Comparison of ENCODE assay signal across 2 cellular contexts in the genomic region with DNA sequence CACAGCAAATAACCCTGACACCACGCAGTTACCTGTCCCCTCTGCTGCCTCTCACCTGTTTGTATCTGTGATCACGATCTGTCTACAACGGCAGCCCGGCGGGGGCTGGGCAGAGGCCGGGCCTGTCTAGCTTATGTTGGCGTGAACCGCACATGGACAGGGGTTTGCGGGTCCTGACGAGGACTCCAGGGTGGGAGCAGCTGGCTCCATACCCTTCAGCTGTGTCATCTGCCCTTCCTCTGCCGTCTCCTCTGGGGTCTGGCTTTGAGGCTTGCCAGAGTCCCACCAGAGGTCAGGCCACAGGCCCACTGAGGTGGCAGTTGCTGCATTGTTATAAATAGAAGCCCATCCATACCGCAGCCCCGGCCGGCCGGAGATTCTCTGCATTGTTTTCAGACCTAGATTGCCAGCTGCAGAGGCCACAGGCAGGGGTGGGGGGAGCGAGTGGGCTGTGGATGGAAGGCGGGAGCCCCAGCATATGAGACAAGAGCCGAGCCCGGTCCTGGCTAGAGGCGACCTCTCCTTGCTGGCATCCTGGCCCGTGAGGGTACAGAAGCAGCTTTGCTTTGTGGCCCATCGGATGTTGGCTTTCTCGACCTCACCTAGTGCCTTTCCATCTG.
TF ChIP-seq lines count a peak whose summit lies in the region.

No MANE protein-coding gene starts in this region.

TF ChIP-seq in A549, 52 proteins besides CTCF, POLR2A, EP300 and RAD21:
- no peak for TF ChIP-seq ZFP36 (IDR thresholded peaks at IDR 0.05; ENCODE audit: borderline replicate concordance, partially characterized antibody)
- no peak for TF ChIP-seq ZC3H11A (IDR thresholded peaks at IDR 0.05)
- TF ChIP-seq RNF2 (IDR thresholded peaks at IDR 0.05; ENCODE audit: borderline replicate concordance, low read depth): no peak

TF ChIP-seq in H1, 55 proteins besides CTCF, POLR2A, EP300 and RAD21:
- no peak for TF ChIP-seq GTF2F1 (IDR thresholded peaks at IDR 0.05; ENCODE audit: borderline replicate concordance, low read depth, low read length)
- TF ChIP-seq TBP (IDR thresholded peaks at IDR 0.05; ENCODE audit: low read depth, low read length): no peak
- TF ChIP-seq RNF2 (IDR thresholded peaks at IDR 0.05; ENCODE audit: borderline replicate concordance, low read depth, low read length, missing control alignments, poor library complexity, severe bottlenecking): no peak
- TF ChIP-seq CHD2 (IDR thresholded peaks at IDR 0.05; ENCODE audit: low read length): no peak
- TF ChIP-seq TAF1 (IDR thresholded peaks at IDR 0.05; ENCODE audit: low read depth, low read length): no peak
- no peak for TF ChIP-seq RXRA (IDR thresholded peaks at IDR 0.05; ENCODE audit: insufficient read depth, low read depth, low read length)
- TF ChIP-seq BACH1 (IDR thresholded peaks at IDR 0.05; ENCODE audit: low read length): no peak
- TF ChIP-seq RFX5 (IDR thresholded peaks at IDR 0.05; ENCODE audit: borderline replicate concordance, low read depth, low read length): no peak
- no peak for TF ChIP-seq JUN (IDR thresholded peaks at IDR 0.05; ENCODE audit: low read depth, low read length)
- TF ChIP-seq CBX8 (IDR thresholded peaks at IDR 0.05; ENCODE audit: borderline replicate concordance, low read depth, low read length): no peak
- TF ChIP-seq, protein P1, sequence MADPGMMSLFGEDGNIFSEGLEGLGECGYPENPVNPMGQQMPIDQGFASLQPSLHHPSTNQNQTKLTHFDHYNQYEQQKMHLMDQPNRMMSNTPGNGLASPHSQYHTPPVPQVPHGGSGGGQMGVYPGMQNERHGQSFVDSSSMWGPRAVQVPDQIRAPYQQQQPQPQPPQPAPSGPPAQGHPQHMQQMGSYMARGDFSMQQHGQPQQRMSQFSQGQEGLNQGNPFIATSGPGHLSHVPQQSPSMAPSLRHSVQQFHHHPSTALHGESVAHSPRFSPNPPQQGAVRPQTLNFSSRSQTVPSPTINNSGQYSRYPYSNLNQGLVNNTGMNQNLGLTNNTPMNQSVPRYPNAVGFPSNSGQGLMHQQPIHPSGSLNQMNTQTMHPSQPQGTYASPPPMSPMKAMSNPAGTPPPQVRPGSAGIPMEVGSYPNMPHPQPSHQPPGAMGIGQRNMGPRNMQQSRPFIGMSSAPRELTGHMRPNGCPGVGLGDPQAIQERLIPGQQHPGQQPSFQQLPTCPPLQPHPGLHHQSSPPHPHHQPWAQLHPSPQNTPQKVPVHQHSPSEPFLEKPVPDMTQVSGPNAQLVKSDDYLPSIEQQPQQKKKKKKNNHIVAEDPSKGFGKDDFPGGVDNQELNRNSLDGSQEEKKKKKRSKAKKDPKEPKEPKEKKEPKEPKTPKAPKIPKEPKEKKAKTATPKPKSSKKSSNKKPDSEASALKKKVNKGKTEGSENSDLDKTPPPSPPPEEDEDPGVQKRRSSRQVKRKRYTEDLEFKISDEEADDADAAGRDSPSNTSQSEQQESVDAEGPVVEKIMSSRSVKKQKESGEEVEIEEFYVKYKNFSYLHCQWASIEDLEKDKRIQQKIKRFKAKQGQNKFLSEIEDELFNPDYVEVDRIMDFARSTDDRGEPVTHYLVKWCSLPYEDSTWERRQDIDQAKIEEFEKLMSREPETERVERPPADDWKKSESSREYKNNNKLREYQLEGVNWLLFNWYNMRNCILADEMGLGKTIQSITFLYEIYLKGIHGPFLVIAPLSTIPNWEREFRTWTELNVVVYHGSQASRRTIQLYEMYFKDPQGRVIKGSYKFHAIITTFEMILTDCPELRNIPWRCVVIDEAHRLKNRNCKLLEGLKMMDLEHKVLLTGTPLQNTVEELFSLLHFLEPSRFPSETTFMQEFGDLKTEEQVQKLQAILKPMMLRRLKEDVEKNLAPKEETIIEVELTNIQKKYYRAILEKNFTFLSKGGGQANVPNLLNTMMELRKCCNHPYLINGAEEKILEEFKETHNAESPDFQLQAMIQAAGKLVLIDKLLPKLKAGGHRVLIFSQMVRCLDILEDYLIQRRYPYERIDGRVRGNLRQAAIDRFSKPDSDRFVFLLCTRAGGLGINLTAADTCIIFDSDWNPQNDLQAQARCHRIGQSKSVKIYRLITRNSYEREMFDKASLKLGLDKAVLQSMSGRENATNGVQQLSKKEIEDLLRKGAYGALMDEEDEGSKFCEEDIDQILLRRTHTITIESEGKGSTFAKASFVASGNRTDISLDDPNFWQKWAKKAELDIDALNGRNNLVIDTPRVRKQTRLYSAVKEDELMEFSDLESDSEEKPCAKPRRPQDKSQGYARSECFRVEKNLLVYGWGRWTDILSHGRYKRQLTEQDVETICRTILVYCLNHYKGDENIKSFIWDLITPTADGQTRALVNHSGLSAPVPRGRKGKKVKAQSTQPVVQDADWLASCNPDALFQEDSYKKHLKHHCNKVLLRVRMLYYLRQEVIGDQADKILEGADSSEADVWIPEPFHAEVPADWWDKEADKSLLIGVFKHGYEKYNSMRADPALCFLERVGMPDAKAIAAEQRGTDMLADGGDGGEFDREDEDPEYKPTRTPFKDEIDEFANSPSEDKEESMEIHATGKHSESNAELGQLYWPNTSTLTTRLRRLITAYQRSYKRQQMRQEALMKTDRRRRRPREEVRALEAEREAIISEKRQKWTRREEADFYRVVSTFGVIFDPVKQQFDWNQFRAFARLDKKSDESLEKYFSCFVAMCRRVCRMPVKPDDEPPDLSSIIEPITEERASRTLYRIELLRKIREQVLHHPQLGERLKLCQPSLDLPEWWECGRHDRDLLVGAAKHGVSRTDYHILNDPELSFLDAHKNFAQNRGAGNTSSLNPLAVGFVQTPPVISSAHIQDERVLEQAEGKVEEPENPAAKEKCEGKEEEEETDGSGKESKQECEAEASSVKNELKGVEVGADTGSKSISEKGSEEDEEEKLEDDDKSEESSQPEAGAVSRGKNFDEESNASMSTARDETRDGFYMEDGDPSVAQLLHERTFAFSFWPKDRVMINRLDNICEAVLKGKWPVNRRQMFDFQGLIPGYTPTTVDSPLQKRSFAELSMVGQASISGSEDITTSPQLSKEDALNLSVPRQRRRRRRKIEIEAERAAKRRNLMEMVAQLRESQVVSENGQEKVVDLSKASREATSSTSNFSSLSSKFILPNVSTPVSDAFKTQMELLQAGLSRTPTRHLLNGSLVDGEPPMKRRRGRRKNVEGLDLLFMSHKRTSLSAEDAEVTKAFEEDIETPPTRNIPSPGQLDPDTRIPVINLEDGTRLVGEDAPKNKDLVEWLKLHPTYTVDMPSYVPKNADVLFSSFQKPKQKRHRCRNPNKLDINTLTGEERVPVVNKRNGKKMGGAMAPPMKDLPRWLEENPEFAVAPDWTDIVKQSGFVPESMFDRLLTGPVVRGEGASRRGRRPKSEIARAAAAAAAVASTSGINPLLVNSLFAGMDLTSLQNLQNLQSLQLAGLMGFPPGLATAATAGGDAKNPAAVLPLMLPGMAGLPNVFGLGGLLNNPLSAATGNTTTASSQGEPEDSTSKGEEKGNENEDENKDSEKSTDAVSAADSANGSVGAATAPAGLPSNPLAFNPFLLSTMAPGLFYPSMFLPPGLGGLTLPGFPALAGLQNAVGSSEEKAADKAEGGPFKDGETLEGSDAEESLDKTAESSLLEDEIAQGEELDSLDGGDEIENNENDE (IDR thresholded peaks at IDR 0.05; ENCODE audit: insufficient replicate concordance, low read length): no peak
